ENCODE assay signal across 7 cellular contexts in the genomic region with DNA sequence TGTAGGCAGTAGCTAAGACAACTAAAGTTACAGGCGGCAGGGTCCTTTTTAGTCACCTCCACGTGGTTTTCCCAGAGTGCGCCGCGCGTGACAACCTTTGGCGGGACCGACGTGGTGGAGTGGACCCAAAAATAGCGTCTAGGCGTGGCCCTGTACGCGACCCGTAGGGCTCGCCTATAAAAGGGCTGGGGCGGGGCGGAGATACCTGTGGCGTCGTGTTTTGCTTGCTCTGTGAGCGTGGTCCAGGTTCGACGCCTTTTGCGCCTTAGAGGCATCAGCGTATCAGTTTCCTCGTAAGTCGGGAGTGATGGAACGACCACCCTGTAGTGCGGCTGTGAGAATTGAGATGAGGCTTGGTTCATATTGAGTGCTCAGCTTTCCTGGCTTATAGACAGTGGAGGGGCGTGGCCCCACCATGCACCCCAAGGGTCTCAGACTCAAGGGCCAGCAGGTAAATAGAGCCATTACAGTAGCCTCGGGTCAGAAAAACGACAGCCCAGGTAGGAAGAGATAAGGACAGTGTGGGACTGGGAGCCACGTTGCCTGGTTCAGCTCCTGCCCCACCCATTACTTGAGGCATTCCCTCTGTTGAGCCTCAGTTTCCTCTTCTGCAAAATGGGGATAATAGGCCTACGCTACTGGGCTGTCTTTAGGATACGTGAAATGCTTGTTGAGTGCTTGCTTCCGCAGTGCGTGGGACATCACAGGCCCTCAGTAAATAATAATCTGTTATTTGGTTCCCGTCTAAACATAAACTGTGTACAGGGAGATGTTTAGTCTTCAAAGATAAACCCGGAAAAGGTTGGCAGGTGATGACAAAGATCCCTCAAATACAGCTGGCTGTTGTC. TPM values are rescaled to one million over a fixed set of nuclear protein-coding genes. Genes with fewer than 3 reads are reported as not detected.
A peak's percentile ranks its signal among the peaks of the same experiment; 100 is the strongest.
DNase-seq lines count a peak whose midpoint lies in the region; ATAC-seq, FAIRE-seq and TF ChIP-seq lines count a peak whose summit lies in the region.

No MANE protein-coding gene starts in this region.

- no peaks in the 10 kb centered on the region for H3K9me3 ChIP-seq in RWPE2 (ENCODE audit: severe bottlenecking)
- H3K9me3 ChIP-seq in heart left ventricle: peaks cover 0 to 8% (median 0%) of the 10 kb centered on the region in 12 donors

- 28 to 34% (median 30%) methylated on average over 29 to 38 of the region's 38 CpGs for WGBS in heart left ventricle, 4 donors

- peaks cover 8% of the 10 kb centered on the region for H3K4me1 ChIP-seq in RWPE2 (ENCODE audit: insufficient read depth, poor library complexity, severe bottlenecking)
- peaks cover 0 to 16% (median 9%) of the 10 kb centered on the region in 12 donors for H3K4me1 ChIP-seq in heart left ventricle

- intact Hi-C loops in heart left ventricle (cut with DNase I): loop anchor here in 3 of 10 donors (1.0 to 2.0 kb wide), 3 partner anchors 34 to 119 kb away; partner anchors contain the start of gene CARM1 (in 3 of the 3)

- TF ChIP-seq POLR2A in heart left ventricle (IDR thresholded peaks at IDR 0.05): no peak

- DNase-seq in HTR-8/SVneo (ENCODE audit: insufficient read length, low spot score) (peak; percentile 86), RWPE2 (ENCODE audit: low spot score) (peak; percentile 89), heart left ventricle (peak; percentile 86 to 93 (median 92)), pulmonary artery endothelial cell (ENCODE audit: low read depth, low spot score) (peak; percentile 29), globus pallidus (ENCODE audit: low spot score) (no peak)
- DNase-seq in activated naive CD4-positive, alpha-beta T cell treated with anti-CD3 and anti-CD28 coated beads, Interleukin-2, amount 50 U/mL, for 16 hours: peak; percentile 84

- H3K27ac ChIP-seq in RWPE2 (ENCODE audit: poor library complexity, severe bottlenecking) (peak overlapping the region; percentile 85), heart left ventricle (peak overlapping the region; percentile 94 to 100 (median 98))

- no peak for FAIRE-seq in HTR-8/SVneo (lab: Jason Lieb, UNC)

- ATAC-seq in GM18861 (IDR thresholded peaks at IDR 0.05; ENCODE audit: unreplicated experiment): peak; percentile 20
- ATAC-seq in RWPE2 (ENCODE audit: low read depth): no peak
- ATAC-seq in heart left ventricle: peak; percentile 49 to 60 (median 54)

- no peak for TF ChIP-seq CTCF in RWPE2 (IDR thresholded peaks at IDR 0.05; ENCODE audit: poor library complexity, severe bottlenecking)
- TF ChIP-seq CTCF in heart left ventricle (IDR thresholded peaks at IDR 0.05): peak in 1 of 12 donors; percentile 2

- H3K4me3 ChIP-seq in RWPE2 (ENCODE audit: severe bottlenecking): peak overlapping the region; percentile 74
- peak overlapping the region in 11 of 12 donors; percentile 50 to 96 (median 75) for H3K4me3 ChIP-seq in heart left ventricle

- peaks cover 13% of the 10 kb centered on the region for H3K36me3 ChIP-seq in RWPE2 (ENCODE audit: low read depth)
- H3K36me3 ChIP-seq in heart left ventricle: peaks cover 0 to 31% (median 21%) of the 10 kb centered on the region in 9 donors

- H3K27me3 ChIP-seq in RWPE2 (ENCODE audit: insufficient read depth, poor library complexity, severe bottlenecking) (no peaks in the 10 kb centered on the region), heart left ventricle (no peaks in the 10 kb centered on the region)

RNA-seq across cellular contexts. Expression of gene TMED1, which starts 0.7 kb away (rescaled TPM):
- 10 to 100 TPM; 27.0 to 56.5 (median 35.0) TPM for total RNA-seq in heart left ventricle
- 10 to 100 TPM; 44.6 to 76.5 TPM for polyA plus RNA-seq in heart left ventricle
- 32.6 and 39.4 TPM in 2 replicates for total RNA-seq in pulmonary artery endothelial cell

RNA-seq across cellular contexts. Expression of gene C19orf38, which starts 11.5 kb away (rescaled TPM):
- 1 to 10 TPM in 4 of 9 donors, under 1 TPM in 5; 0.21 to 6.0 (median 0.86) TPM for total RNA-seq in heart left ventricle
- 1 to 10 TPM in 1 of 2 donors, under 1 TPM in 1; 0.23 to 1.1 TPM for polyA plus RNA-seq in heart left ventricle
- total RNA-seq in pulmonary artery endothelial cell: not detected in 2 replicates

RNA-seq across cellular contexts. Expression of gene CARM1, which starts 34.7 kb away (rescaled TPM):
- total RNA-seq in heart left ventricle: 10 to 100 TPM; 22.4 to 39.5 (median 29.3) TPM
- polyA plus RNA-seq in heart left ventricle: 10 to 100 TPM; 26.9 to 38.6 TPM
- total RNA-seq in pulmonary artery endothelial cell: 25.7 and 32.2 TPM in 2 replicates
